Comparison of ENCODE assay signal across 8 cellular contexts in the genomic region with DNA sequence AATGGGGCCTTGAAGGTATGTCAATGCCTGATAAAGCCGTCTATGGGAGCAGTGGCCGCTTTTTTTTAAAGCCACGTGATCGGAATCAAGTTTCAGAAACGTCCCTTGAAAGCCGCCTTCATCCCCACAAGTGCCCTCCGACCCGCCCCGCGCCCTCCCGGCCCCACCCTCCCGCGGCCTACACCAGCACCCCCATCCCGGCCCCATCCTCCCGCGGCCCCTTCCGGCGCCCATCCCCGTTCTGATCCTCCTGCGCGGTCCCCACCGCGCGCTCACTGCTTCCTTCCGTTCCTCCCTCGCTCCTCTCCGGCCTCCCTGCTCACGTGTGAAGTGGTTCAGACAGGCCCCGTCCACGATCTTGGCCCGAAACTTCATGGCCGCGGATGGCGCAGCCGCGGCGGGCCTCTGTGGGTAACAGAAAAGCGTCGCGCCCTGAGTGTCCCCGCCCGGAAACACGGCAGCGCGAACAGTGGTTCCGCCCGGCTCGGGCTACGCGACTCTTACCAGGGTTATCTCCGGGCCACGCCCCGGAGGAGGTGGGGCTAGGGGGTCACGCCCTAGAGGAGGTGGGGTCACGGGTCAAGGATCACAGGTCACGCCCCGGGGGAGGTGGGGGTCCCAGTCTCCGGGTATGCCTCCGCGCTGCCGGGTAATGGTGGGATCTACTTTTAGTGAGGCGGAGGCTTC. TPM values are rescaled to one million over a fixed set of nuclear protein-coding genes. Genes with fewer than 3 reads are reported as not detected.
A peak's percentile ranks its signal among the peaks of the same experiment; 100 is the strongest.
DNase-seq lines count a peak whose midpoint lies in the region; ATAC-seq and TF ChIP-seq lines count a peak whose summit lies in the region.

HUS1 (minus strand) TSS at position 471 of the 687 bp plus-strand sequence; CDS start at position 375, 96 bp downstream.

- peak; percentile 99 for ATAC-seq in GM21528 (IDR thresholded peaks at IDR 0.05; ENCODE audit: low FRiP score, unreplicated experiment)

- H3K4me3 ChIP-seq in epithelial cell of esophagus (ENCODE audit: low read length), result peak within 1 kb of the TSS; percentile 75
- peak within 1 kb of the TSS; percentile 65 for H3K4me3 ChIP-seq in mononuclear cell (ENCODE audit: low read length)

- H3K4me1 ChIP-seq in mononuclear cell (ENCODE audit: insufficient read depth, low read length), result peaks cover 14% of the 10 kb centered on the region

- no peaks in the 10 kb centered on the region for H3K9me3 ChIP-seq in mononuclear cell (ENCODE audit: low read depth, low read length)

- no peak for TF ChIP-seq CTCF in epithelial cell of esophagus (IDR thresholded peaks at IDR 0.05; ENCODE audit: insufficient read depth, low read depth, low read length, missing control alignments)

- no peaks in the 10 kb centered on the region for H3K27me3 ChIP-seq in mononuclear cell (ENCODE audit: insufficient read depth, low read length)

- DNase-seq in DMS114 treated with DMSO at 0.1 percent for 48 hours (lab: John Stamatoyannopoulos, UW; ENCODE audit: unreplicated experiment), result peak; percentile 65
- DNase-seq in HuH-7.5 (ENCODE audit: low spot score), result peak; percentile 80
- peak; percentile 93 for DNase-seq in OCI-M1 (lab: John Stamatoyannopoulos, UW)
- DNase-seq in activated T-cell treated with anti-CD3 and anti-CD28 coated beads for 24 hours (ENCODE audit: low read depth), result peak; percentile 91
- peak; percentile 84 for DNase-seq in epithelial cell of esophagus (ENCODE audit: low read depth)
- peak; percentile 75 to 85 for DNase-seq in stimulated activated CD8-positive, alpha-beta memory T cell treated with anti-CD3 and anti-CD28 coated beads, Interleukin-4, amount 100 ng/mL, for 1 hour (ENCODE audit: low read depth in 2 of 2, low spot score in 1 of 2)

RNA-seq across cellular contexts. Expression of gene HUS1, which starts in this region (rescaled TPM):
- total RNA-seq in mononuclear cell, result 45.7 TPM

Comparison
In these comparisons a context has a peak if more than half of its experiments do, and no peak if none do; other contexts are left out.
1. Peak in every context shown above with its lines: DNase-seq, ATAC-seq and H3K4me3 ChIP-seq.